In the genomic region with DNA sequence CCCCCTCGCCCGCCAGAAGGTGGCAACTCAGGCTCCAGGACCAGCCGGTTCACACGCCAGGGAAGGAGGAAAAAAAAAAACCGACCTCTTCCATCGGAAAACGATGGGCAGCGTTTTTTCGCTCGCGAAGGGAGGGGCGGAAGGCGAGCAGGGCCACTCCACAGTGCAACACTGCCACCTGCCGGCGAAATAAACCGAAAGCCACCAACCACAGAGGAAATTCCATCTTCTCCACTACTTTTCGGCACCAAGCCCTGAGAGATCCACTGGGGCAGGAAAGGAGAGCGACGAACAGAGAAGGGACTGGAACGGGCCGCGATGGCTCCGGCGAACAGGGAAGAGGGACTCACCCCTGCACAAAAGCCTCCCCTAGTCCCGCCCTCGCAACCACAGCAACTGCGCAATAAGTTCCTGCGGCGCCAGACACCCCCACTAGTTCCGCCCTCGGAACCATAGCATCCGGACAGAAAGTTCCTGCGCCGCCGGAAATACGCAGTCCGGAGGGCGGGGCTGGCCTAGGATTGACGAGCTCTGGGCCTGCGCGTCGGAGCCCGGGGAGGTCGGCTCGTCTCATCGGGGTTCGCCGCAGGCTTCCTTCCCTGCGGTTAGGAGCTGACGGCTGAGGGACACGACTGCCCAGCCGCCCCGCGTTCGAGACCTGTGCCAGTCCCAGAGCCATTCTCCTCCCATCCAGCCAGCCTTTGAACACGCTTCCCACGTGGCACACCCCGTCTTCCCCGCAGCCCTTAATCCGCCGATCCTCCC, we compare ENCODE assay signal across 8 cellular contexts.
A peak's percentile ranks its signal among the peaks of the same experiment; 100 is the strongest.
DNase-seq lines count a peak whose midpoint lies in the region; ATAC-seq, FAIRE-seq and TF ChIP-seq lines count a peak whose summit lies in the region.

No MANE protein-coding gene starts in this region.

- H3K9ac ChIP-seq in BLaER1 treated with 17β-estradiol and CSF1 and Interleukin-3, amounts not matched to agents 10 nM and 100 nM: peak overlapping the region; percentile 82 to 94 (median 89)

- H3K27me3 ChIP-seq in BLaER1 treated with 17β-estradiol and CSF1 and Interleukin-3, amounts not matched to agents 10 nM and 100 nM: peaks cover 4 to 29% (median 20%) of the 10 kb centered on the region in 11 experiments; a peak in 20 of 22 replicates
- H3K27me3 ChIP-seq in layer of hippocampus (ENCODE audit: control insufficient read depth, insufficient read depth, low read length): no peaks in the 10 kb centered on the region

- peak overlapping the region; percentile 87 to 98 (median 93) for H3K27ac ChIP-seq in BLaER1 treated with 17β-estradiol and CSF1 and Interleukin-3, amounts not matched to agents 10 nM and 100 nM
- H3K27ac ChIP-seq in layer of hippocampus (ENCODE audit: low read depth, low read length): peak overlapping the region; percentile 100

- peak overlapping the region; percentile 63 to 75 (median 66) for H3K4me3 ChIP-seq in BLaER1 treated with 17β-estradiol and CSF1 and Interleukin-3, amounts not matched to agents 10 nM and 100 nM
- peak overlapping the region; percentile 73 for H3K4me3 ChIP-seq in choroid plexus epithelial cell (ENCODE audit: low read depth, low read length)

- H3K36me3 ChIP-seq in BLaER1 treated with 17β-estradiol and CSF1 and Interleukin-3, amounts not matched to agents 10 nM and 100 nM: no peaks in the 10 kb centered on the region

- ATAC-seq in HG03442 (IDR thresholded peaks at IDR 0.05; ENCODE audit: unreplicated experiment): peak; percentile 90

- peaks cover 0 to 8% (median 0%) of the 10 kb centered on the region in 11 experiments; a peak in 2 of 22 replicates for H4K20me1 ChIP-seq in BLaER1 treated with 17β-estradiol and CSF1 and Interleukin-3, amounts not matched to agents 10 nM and 100 nM

- DNase-seq in GM19239 (ENCODE audit: insufficient read length, low spot score) (peak; percentile 48), NCI-H510A (lab: John Stamatoyannopoulos, UW) (peak; percentile 88), choroid plexus epithelial cell (ENCODE audit: low read depth) (peak; percentile 96)
- DNase-seq in activated CD4-positive, alpha-beta T cell treated with anti-CD3 and anti-CD28 coated beads for 24 hours (ENCODE audit: low read depth in 2 of 2): peak; percentile 77 to 94
- DNase-seq in stimulated activated CD4-positive, alpha-beta T cell treated with anti-CD3 and anti-CD28 coated beads, Interleukin-1b, Interleukin-23, amount 100 ng/mL, for 4 hours (ENCODE audit: low read depth in 2 of 2): peak; percentile 80 to 99

- FAIRE-seq in GM19239 (lab: Jason Lieb, UNC): peak; percentile 94

- peak; percentile 81 for TF ChIP-seq CTCF in choroid plexus epithelial cell (conservative IDR thresholded peaks at IDR 0.05; ENCODE audit: low read depth, low read length)

- peaks cover 0 to 13% (median 8%) of the 10 kb centered on the region in 10 experiments; a peak in 14 of 20 replicates for H3K4me1 ChIP-seq in BLaER1 treated with 17β-estradiol and CSF1 and Interleukin-3, amounts not matched to agents 10 nM and 100 nM

- H3K4me2 ChIP-seq in BLaER1 treated with 17β-estradiol and CSF1 and Interleukin-3, amounts not matched to agents 10 nM and 100 nM: peak overlapping the region; percentile 88 to 100 (median 94)

- peaks cover 0 to 5% (median 0%) of the 10 kb centered on the region in 11 experiments; a peak in 1 of 22 replicates for H3K9me3 ChIP-seq in BLaER1 treated with 17β-estradiol and CSF1 and Interleukin-3, amounts not matched to agents 10 nM and 100 nM (replicated peaks in 1 of 11)

Comparison
In these comparisons a context has a peak if more than half of its experiments do, and no peak if none do; other contexts are left out.
1. Peak in every context shown above with its lines: DNase-seq, ATAC-seq, H3K4me3 ChIP-seq and H3K27ac ChIP-seq.